In genomic region chr12:52833922-52834726, GRCh38 we compare ENCODE assay signal across 16 cellular contexts. TPM values are rescaled to one million over a fixed set of nuclear protein-coding genes. Genes with fewer than 3 reads are reported as not detected.
"Had no signal": no experiment of that assay in that cellular context is flagged by ENCODE, and none has a peak within 500 bp of the region (broad histone marks: within the 10 kb centered on the region; RNA-seq: fewer than 3 reads in every experiment).

KRT79 (minus strand) TSS chr12:52834311; CDS start chr12:52834260, 51 bp downstream.

- DNase-seq: activated CD4-positive, alpha-beta memory T cell treated with anti-CD3 and anti-CD28 coated beads, Interleukin-2, amount 10 ng/mL, durations not matched to agents 7 days and 5 days; activated CD8-positive, alpha-beta memory T cell treated with anti-CD3 and anti-CD28 coated beads, Interleukin-2, amount 50 U/mL, for 48 hours; activated naive CD4-positive, alpha-beta T cell treated with anti-CD3 and anti-CD28 coated beads, Interleukin-2, amount 10 ng/mL, durations not matched to agents 7 days and 5 days; amygdala; esophagus squamous epithelium; foreskin fibroblast; SIG-M5; stimulated activated naive B cell treated with anti-CD40 and anti-IgM and Interleukin-4, amounts not matched to agents 10 μg/mL and 1 μg/mL and 100 μg/mL, for 72 hours; T-helper 2 cell had no signal

- ATAC-seq: stimulated activated naive B cell treated with anti-CD40 and anti-IgM and Interleukin-4, amounts not matched to agents 10 μg/mL and 1 μg/mL and 100 μg/mL, for 72 hours had no signal

- H3K4me1 ChIP-seq: breast epithelium, parathyroid adenoma had no signal

- H3K36me3 ChIP-seq: breast epithelium, esophagus squamous epithelium had no signal

- H3K4me1 Mint-ChIP-seq: memory B cell; stimulated activated naive B cell treated with anti-CD40 and anti-IgM and Interleukin-4, amounts not matched to agents 10 μg/mL and 1 μg/mL and 100 μg/mL, for 72 hours had no signal

- H3K9me3 ChIP-seq: breast epithelium, esophagus squamous epithelium had no signal

- H3K9me3 Mint-ChIP-seq: activated CD4-positive, alpha-beta memory T cell treated with anti-CD3 and anti-CD28 coated beads, Interleukin-2, amount 10 ng/mL, durations not matched to agents 7 days and 5 days; activated naive CD4-positive, alpha-beta T cell treated with anti-CD3 and anti-CD28 coated beads, Interleukin-2, amount 10 ng/mL, durations not matched to agents 7 days and 5 days; memory B cell; stimulated activated naive B cell treated with anti-CD40 and anti-IgM and Interleukin-4, amounts not matched to agents 10 μg/mL and 1 μg/mL and 100 μg/mL, for 72 hours had no signal

- H3K27ac ChIP-seq: breast epithelium, esophagus squamous epithelium, parathyroid adenoma had no signal

- H3K36me3 Mint-ChIP-seq: activated naive CD4-positive, alpha-beta T cell treated with anti-CD3 and anti-CD28 coated beads, Interleukin-2, amount 10 ng/mL, durations not matched to agents 7 days and 5 days; memory B cell; stimulated activated naive B cell treated with anti-CD40 and anti-IgM and Interleukin-4, amounts not matched to agents 10 μg/mL and 1 μg/mL and 100 μg/mL, for 72 hours had no signal

- H3K27me3 ChIP-seq: breast epithelium had no signal

- H3K27ac Mint-ChIP-seq: activated CD4-positive, alpha-beta memory T cell treated with anti-CD3 and anti-CD28 coated beads, Interleukin-2, amount 10 ng/mL, durations not matched to agents 7 days and 5 days; activated naive CD4-positive, alpha-beta T cell treated with anti-CD3 and anti-CD28 coated beads, Interleukin-2, amount 10 ng/mL, durations not matched to agents 7 days and 5 days; memory B cell; stimulated activated naive B cell treated with anti-CD40 and anti-IgM and Interleukin-4, amounts not matched to agents 10 μg/mL and 1 μg/mL and 100 μg/mL, for 72 hours had no signal

- H3K4me3 ChIP-seq: breast epithelium, esophagus squamous epithelium had no signal

- H3K4me3 Mint-ChIP-seq: activated CD4-positive, alpha-beta memory T cell treated with anti-CD3 and anti-CD28 coated beads, Interleukin-2, amount 10 ng/mL, durations not matched to agents 7 days and 5 days; activated naive CD4-positive, alpha-beta T cell treated with anti-CD3 and anti-CD28 coated beads, Interleukin-2, amount 10 ng/mL, durations not matched to agents 7 days and 5 days; memory B cell; stimulated activated naive B cell treated with anti-CD40 and anti-IgM and Interleukin-4, amounts not matched to agents 10 μg/mL and 1 μg/mL and 100 μg/mL, for 72 hours had no signal

RNA-seq across cellular contexts. Expression of gene KRT79, which starts in this region (rescaled TPM):
- total RNA-seq: activated CD4-positive, alpha-beta memory T cell treated with anti-CD3 and anti-CD28 coated beads, Interleukin-2, amount 10 ng/mL, durations not matched to agents 7 days and 5 days; mucosa of gallbladder; temporal lobe; ureter had no signal
- polyA plus RNA-seq: neural cell had no signal
